1 cellular context compared by ENCODE assay signal in genomic region chr12:49920241-49920914, GRCh38.
TF ChIP-seq lines count a peak whose summit lies in the region.

No MANE protein-coding gene starts in this region.

TF ChIP-seq in SK-N-SH treated with all-trans-retinoic acid at 6 μM for 48 hours, 23 proteins besides CTCF, POLR2A, EP300 and RAD21:
- no peak for TF ChIP-seq POU6F1 (CRISPR knock-in tag; IDR thresholded peaks at IDR 0.05; ENCODE audit: borderline replicate concordance, low read depth)
